In the genomic region with DNA sequence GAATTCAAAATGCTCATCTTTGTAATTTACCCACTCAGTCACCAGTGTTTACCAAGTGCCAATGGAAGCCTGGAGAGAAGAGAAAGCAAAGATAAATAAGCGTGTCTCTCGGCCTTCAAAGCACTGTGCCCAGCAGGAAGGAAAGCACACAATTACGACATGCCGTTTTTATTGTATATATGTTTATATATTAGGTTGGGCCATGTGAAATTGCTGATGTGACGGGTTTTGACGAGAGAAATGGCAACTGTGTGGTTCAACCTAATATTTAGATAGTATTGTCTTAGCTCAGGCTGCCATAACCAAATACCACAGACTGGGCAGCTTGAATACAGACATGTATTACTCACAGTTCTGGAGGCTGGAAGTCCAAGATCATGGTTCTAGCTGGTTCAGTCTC, we compare ENCODE assay signal across 15 cellular contexts.
DNase-seq lines count a peak whose midpoint lies in the region; ATAC-seq and TF ChIP-seq lines count a peak whose summit lies in the region.
"Had no signal": no experiment of that assay in that cellular context is flagged by ENCODE, and none has a peak within 500 bp of the region (broad histone marks: within the 10 kb centered on the region; RNA-seq: fewer than 3 reads in every experiment).

No MANE protein-coding gene starts in this region.

- intact Hi-C loops in mucosa of descending colon (cut with DNase I, micrococcal nuclease), result no loop called here

- TF ChIP-seq CTCF in Loucy (conservative IDR thresholded peaks at IDR 0.05; ENCODE audit: low read length) (no peak), mucosa of descending colon (IDR thresholded peaks at IDR 0.05) (no peak)

- H3K9me2 ChIP-seq in Loucy (replicated peaks; ENCODE audit: low read depth, low read length), result no peaks in the 10 kb centered on the region

- H3K4me3 ChIP-seq in Loucy (ENCODE audit: low read length, poor library complexity, severe bottlenecking) (no peak overlapping the region), mucosa of descending colon (no peak overlapping the region)

- H4K20me1 ChIP-seq in Loucy (ENCODE audit: insufficient read depth, low read length, poor library complexity, severe bottlenecking), result no peaks in the 10 kb centered on the region

- peak overlapping the region; percentile 55 for H3K4me2 ChIP-seq in Loucy (ENCODE audit: low read depth, low read length, poor library complexity, severe bottlenecking)

- H3F3A ChIP-seq in Loucy (ENCODE audit: low read depth), result peaks cover 15% of the 10 kb centered on the region

- peak; percentile 41 for DNase-seq in NCI-H2029 (lab: John Stamatoyannopoulos, UW)
- no peak for DNase-seq in NCI-H2029 treated with DMSO at 0.1 percent for 48 hours (lab: John Stamatoyannopoulos, UW)
- peak; percentile 85 for DNase-seq in NCI-H748 treated with DMSO at 0.1 percent for 48 hours (lab: John Stamatoyannopoulos, UW)
- DNase-seq in mucosa of descending colon, result no peak
- DNase-seq in NCI-H1436 treated with DMSO at 0.1 percent for 48 hours (lab: John Stamatoyannopoulos, UW), result no peak
- no peak for DNase-seq in epidermal melanocyte (ENCODE audit: insufficient read length, low spot score)
- DNase-seq: Calu3, GF-D8, HFFc6, Karpas-422, NCI-H187 treated with DMSO at 0.1 percent for 48 hours, NCI-H446, RPMI8226 had no signal

- H3K4me1 ChIP-seq in Loucy (ENCODE audit: insufficient read depth, low read length, poor library complexity, severe bottlenecking) (peaks cover 65% of the 10 kb centered on the region), mucosa of descending colon (ENCODE audit: low read depth) (no peaks in the 10 kb centered on the region)

- H3K9me3 ChIP-seq in Loucy (ENCODE audit: insufficient read depth, low read depth, low read length) (no peaks in the 10 kb centered on the region), mucosa of descending colon (peaks cover under 1% of the 10 kb centered on the region)

- H2AFZ ChIP-seq in Loucy (ENCODE audit: low read length), result no peak overlapping the region

- H3K27me3 ChIP-seq in Loucy (ENCODE audit: insufficient read depth, low read length, poor library complexity, severe bottlenecking), result no peaks in the 10 kb centered on the region

- ATAC-seq in mucosa of descending colon, result peak; percentile 27
- no peak for ATAC-seq in HG02642 (IDR thresholded peaks at IDR 0.05; ENCODE audit: poor library complexity, unreplicated experiment)

- H3K36me3 ChIP-seq in Loucy (ENCODE audit: insufficient read depth, low read length), result no peaks in the 10 kb centered on the region
- H3K36me3 ChIP-seq in mucosa of descending colon (ENCODE audit: low read depth), result no peaks in the 10 kb centered on the region

- H3K79me2 ChIP-seq in Loucy (ENCODE audit: insufficient read depth, low read length), result no peaks in the 10 kb centered on the region

- H3K9ac ChIP-seq in Loucy (ENCODE audit: low read depth, low read length, poor library complexity, severe bottlenecking), result peak overlapping the region; percentile 75

Comparison
In these comparisons a context has a peak if more than half of its experiments do, and no peak if none do; other contexts are left out.
1. DNase-seq: peak in NCI-H2029 (single experiment) and NCI-H748 treated with DMSO at 0.1 percent for 48 hours (single experiment); none in NCI-H2029 treated with DMSO at 0.1 percent for 48 hours (single experiment), mucosa of descending colon (0 of 3), NCI-H1436 treated with DMSO at 0.1 percent for 48 hours (single experiment) and epidermal melanocyte (single experiment).